ENCODE assay signal across 1 cellular context in the genomic region with DNA sequence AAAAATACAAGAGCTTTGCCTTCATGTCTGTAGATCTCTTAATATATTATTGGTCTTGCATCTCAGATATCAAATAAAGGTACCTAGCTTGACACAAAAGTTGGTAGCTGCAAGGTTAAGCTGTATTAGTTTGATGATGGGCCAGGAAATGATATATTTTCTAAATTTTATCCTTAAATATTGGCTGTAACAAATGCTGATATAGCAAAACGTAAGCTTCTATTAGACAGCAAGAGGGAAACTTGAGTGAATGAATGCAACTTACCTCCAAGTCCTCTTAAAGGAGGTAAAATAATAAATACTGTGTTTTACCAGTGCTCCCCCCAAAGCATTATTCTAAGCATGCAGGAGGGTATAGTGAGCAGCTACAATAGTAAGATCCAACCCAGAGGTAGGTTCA. TPM values are rescaled to one million over a fixed set of nuclear protein-coding genes. Genes with fewer than 3 reads are reported as not detected.
"Had no signal": no experiment of that assay in that cellular context is flagged by ENCODE, and none has a peak within 500 bp of the region (broad histone marks: within the 10 kb centered on the region; RNA-seq: fewer than 3 reads in every experiment).

No MANE protein-coding gene starts in this region.

RNA-seq across cellular contexts. Expression of a gene that starts 4.2 kb away (rescaled TPM):
- total RNA-seq: activated B cell treated with CpG ODN at 0.5 μM for 24 hours had no signal
